Comparison of ENCODE assay signal across 12 cellular contexts in the genomic region with DNA sequence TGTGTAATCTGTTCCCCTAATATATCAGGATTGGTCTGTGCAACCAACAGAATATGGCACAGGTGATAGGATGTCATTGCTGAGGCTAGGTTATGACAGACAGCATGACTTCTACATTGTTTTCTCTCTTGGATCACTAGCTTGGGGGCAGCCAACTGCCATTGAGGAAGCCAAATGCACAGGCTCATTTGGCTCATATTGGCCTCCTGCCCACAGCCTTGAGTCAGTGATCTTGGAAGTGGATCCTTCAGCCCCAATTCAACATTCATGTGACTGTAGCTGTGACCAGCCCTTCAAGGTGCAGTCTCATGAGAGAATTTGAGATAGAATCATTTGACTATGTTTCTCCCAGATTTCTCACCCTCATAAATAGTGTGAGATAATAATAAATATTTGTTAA.
"Had no signal": no experiment of that assay in that cellular context is flagged by ENCODE, and none has a peak within 500 bp of the region (broad histone marks: within the 10 kb centered on the region; RNA-seq: fewer than 3 reads in every experiment).

No MANE protein-coding gene starts in this region.

- DNase-seq: activated CD4-positive, alpha-beta T cell treated with anti-CD3 and anti-CD28 coated beads, Interleukin-2, amount 50 U/mL, for 48 hours; activated naive CD4-positive, alpha-beta T cell treated with Interleukin-2 at 50 U/mL for 16 hours; caudate nucleus; esophagus squamous epithelium; foreskin fibroblast; kidney; sigmoid colon; stimulated activated CD4-positive, alpha-beta T cell treated with anti-CD3 and anti-CD28 coated beads, Interleukin-1b, Interleukin-23, amount 100 ng/mL, for 48 hours; WERI-Rb-1 had no signal

- ATAC-seq: activated T-helper 17 cell treated with anti-CD3 and anti-CD28 coated beads, Interleukin-2, amount 50 U/mL, for 72 hours had no signal

- H3K9me3 ChIP-seq: esophagus squamous epithelium, sigmoid colon, vagina had no signal

- H3K27ac ChIP-seq: esophagus squamous epithelium, sigmoid colon, vagina, WERI-Rb-1 had no signal

- H3K4me3 ChIP-seq: esophagus squamous epithelium, sigmoid colon, vagina had no signal

- FAIRE-seq: colon, kidney had no signal

- H3K27me3 ChIP-seq: esophagus squamous epithelium, sigmoid colon, vagina had no signal

- H3K36me3 ChIP-seq: esophagus squamous epithelium, sigmoid colon, vagina, WERI-Rb-1 had no signal

- H3K4me1 ChIP-seq: esophagus squamous epithelium, sigmoid colon, vagina had no signal
